ENCODE assay signal across 8 cellular contexts in the genomic region with DNA sequence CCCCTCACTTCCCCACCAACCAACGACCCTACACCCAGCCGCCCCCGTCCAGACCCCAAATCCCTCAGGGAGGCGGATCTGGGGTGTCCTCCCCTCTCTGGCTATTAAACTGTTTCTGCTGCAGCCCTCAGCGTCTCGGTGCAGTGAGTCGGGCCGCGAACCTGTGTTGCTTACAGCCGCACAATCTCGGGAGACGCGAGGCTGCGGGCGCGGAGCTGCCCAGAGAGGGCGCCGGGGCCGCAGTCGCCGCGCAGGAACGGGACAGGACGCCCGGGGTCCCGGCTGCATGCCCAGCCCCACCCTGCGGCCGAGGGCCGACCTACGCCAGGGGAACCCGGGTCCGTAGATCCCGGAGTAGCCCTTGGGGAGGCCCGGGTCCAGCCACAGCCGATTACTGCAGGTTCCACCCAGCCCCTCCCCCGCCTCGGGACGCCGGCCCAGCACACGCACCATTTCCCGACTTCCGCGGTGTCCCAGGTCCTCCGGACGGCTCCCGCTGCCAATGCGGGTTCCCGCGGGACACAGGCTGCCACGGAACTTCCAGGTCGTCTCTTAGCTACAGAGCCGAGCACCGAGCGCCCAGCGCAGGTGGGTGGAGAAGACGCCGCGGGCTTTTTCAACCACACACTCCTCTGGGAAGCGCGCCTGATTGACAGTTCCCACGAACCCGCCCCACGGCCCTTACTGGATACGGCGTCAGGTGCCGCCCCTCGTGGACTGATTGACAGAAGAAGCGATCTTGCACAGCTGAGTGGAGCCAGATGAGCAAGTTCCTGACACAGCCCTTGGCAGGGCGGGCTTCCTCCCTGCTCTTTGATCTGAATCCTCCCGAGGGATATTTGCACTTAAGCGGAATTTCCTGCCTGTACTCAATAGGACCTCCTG. TPM values are rescaled to one million over a fixed set of nuclear protein-coding genes. Genes with fewer than 3 reads are reported as not detected.
DNase-seq lines count a peak whose midpoint lies in the region; ATAC-seq and TF ChIP-seq lines count a peak whose summit lies in the region.

A gene (minus strand): TSS at position 654 of the 885 bp plus-strand sequence. CDS start 201 bp downstream, at position 453.

- peaks cover 0 to 3% (median 2%) of the 10 kb centered on the region in 3 donors for H3K27me3 Mint-ChIP-seq in CD14-positive monocyte (ENCODE audit: low read depth in 3 of 3)
- no peaks in the 10 kb centered on the region for H3K27me3 Mint-ChIP-seq in activated CD4-positive, alpha-beta memory T cell treated with anti-CD3 and anti-CD28 coated beads, Interleukin-2, amount 10 ng/mL, durations not matched to agents 7 days and 5 days

- peak; percentile 84 for DNase-seq in CD14-positive monocyte (ENCODE audit: low spot score)
- DNase-seq in NCI-H774 (lab: John Stamatoyannopoulos, UW): peak; percentile 95
- DNase-seq in activated CD4-positive, alpha-beta memory T cell treated with anti-CD3 and anti-CD28 coated beads, Interleukin-2, amount 10 ng/mL, durations not matched to agents 7 days and 5 days: peak; percentile 88
- peak; percentile 71 for DNase-seq in effector CD4-positive, alpha-beta T cell
- peak; percentile 99 for DNase-seq in lung (ENCODE audit: low spot score)
- DNase-seq in stimulated activated CD4-positive, alpha-beta T cell treated with anti-CD3 and anti-CD28 coated beads, TNF-alpha, amount 100 ng/mL, for 24 hours (ENCODE audit: low read depth in 3 of 3): peak; percentile 79 to 92 (median 80)

- H3K27ac Mint-ChIP-seq in CD14-positive monocyte: peak within 1 kb of the TSS; percentile 80 to 95 (median 91)
- H3K27ac Mint-ChIP-seq in activated CD4-positive, alpha-beta memory T cell treated with anti-CD3 and anti-CD28 coated beads, Interleukin-2, amount 10 ng/mL, durations not matched to agents 7 days and 5 days: peak within 1 kb of the TSS; percentile 68

- H3K9me3 ChIP-seq in lung (ENCODE audit: control insufficient read depth in 2 of 2, insufficient read depth in 1 of 2, low read length in 1 of 2): no peaks in the 10 kb centered on the region

- H3K4me1 ChIP-seq in lung (ENCODE audit: control insufficient read depth in 2 of 2, insufficient read depth in 2 of 2, low read length in 2 of 2): peaks cover 0 to 1% of the 10 kb centered on the region in 2 donors

- CTCF ChIA-PET in activated CD4-positive, alpha-beta memory T cell treated with anti-CD3 and anti-CD28 coated beads, Interleukin-2, amount 10 ng/mL, durations not matched to agents 7 days and 5 days (lab: Charles Lee): interaction anchor here (1.1 to 1.7 kb wide), 2 partner anchors 310 to 476 kb away, joined by 3 to 4 read pairs; a partner anchor contains a TSS

- H3K4me1 Mint-ChIP-seq in CD14-positive monocyte: peaks cover 18% of the 10 kb centered on the region
- H3K4me1 Mint-ChIP-seq in activated CD4-positive, alpha-beta memory T cell treated with anti-CD3 and anti-CD28 coated beads, Interleukin-2, amount 10 ng/mL, durations not matched to agents 7 days and 5 days: peaks cover 16% of the 10 kb centered on the region

- ATAC-seq in GM19395 (IDR thresholded peaks at IDR 0.05; ENCODE audit: unreplicated experiment) (peak; percentile 91), HG03565 (IDR thresholded peaks at IDR 0.05; ENCODE audit: unreplicated experiment) (peak; percentile 88), lung (ENCODE audit: insufficient read depth, low FRiP score) (peak; percentile 96)

- TF ChIP-seq CTCF in CD14-positive monocyte (IDR thresholded peaks at IDR 0.05) (no peak), lung (IDR thresholded peaks at IDR 0.05; ENCODE audit: control extremely low read depth, extremely low read depth) (no peak)

- POLR2A ChIA-PET in activated CD4-positive, alpha-beta memory T cell treated with anti-CD3 and anti-CD28 coated beads, Interleukin-2, amount 10 ng/mL, durations not matched to agents 7 days and 5 days (lab: Charles Lee): interaction anchor here (1.1 to 1.5 kb wide), 2 partner anchors 68 to 95 kb away, joined by 4 read pairs; a partner anchor contains a TSS

- H3K27me3 ChIP-seq in lung (ENCODE audit: control insufficient read depth, insufficient read depth): no peaks in the 10 kb centered on the region

- H3K27ac ChIP-seq in lung (ENCODE audit: low read depth in 1 of 2, low read length in 1 of 2): peak within 1 kb of the TSS; percentile 92 to 96

- H3K36me3 Mint-ChIP-seq in CD14-positive monocyte: peaks cover 5 to 22% of the 10 kb centered on the region in 2 donors
- H3K36me3 Mint-ChIP-seq in activated CD4-positive, alpha-beta memory T cell treated with anti-CD3 and anti-CD28 coated beads, Interleukin-2, amount 10 ng/mL, durations not matched to agents 7 days and 5 days (ENCODE audit: low read depth): peaks cover 35% of the 10 kb centered on the region

- H3K36me3 ChIP-seq in lung (ENCODE audit: control insufficient read depth in 2 of 2, insufficient read depth in 2 of 2, low read length in 2 of 2): no peaks in the 10 kb centered on the region

- WGBS in lung, 2 donors: 0% methylated on average over 56 to 71 of the region's 71 CpGs

- H3K9me3 Mint-ChIP-seq in CD14-positive monocyte: peaks cover 11 to 36% (median 24%) of the 10 kb centered on the region in 7 donors
- H3K9me3 Mint-ChIP-seq in activated CD4-positive, alpha-beta memory T cell treated with anti-CD3 and anti-CD28 coated beads, Interleukin-2, amount 10 ng/mL, durations not matched to agents 7 days and 5 days: peaks cover 20% of the 10 kb centered on the region

- intact Hi-C loops in CD14-positive monocyte (cut with micrococcal nuclease): no loop called here

- peak within 1 kb of the TSS; percentile 81 for H3K4me3 ChIP-seq in lung

- H3K4me3 Mint-ChIP-seq in CD14-positive monocyte: peak within 1 kb of the TSS; percentile 93 to 94
- peak within 1 kb of the TSS; percentile 88 for H3K4me3 Mint-ChIP-seq in activated CD4-positive, alpha-beta memory T cell treated with anti-CD3 and anti-CD28 coated beads, Interleukin-2, amount 10 ng/mL, durations not matched to agents 7 days and 5 days

RNA-seq across cellular contexts. Expression of the gene that starts here (rescaled TPM):
- polyA plus RNA-seq in CD14-positive monocyte (1 to 10 TPM; 3.2 to 3.4 TPM), lung (1 to 10 TPM; 3.6 to 6.2 TPM)
- 1 to 10 TPM; 4.7 TPM for total RNA-seq in activated CD4-positive, alpha-beta memory T cell treated with anti-CD3 and anti-CD28 coated beads, Interleukin-2, amount 10 ng/mL, durations not matched to agents 7 days and 5 days
- total RNA-seq in lung: 1 to 10 TPM; 5.4 to 9.8 TPM

Comparison
In these comparisons a context has a peak if more than half of its experiments do, and no peak if none do; other contexts are left out.
1. Peak in every context shown above with its lines: DNase-seq, ATAC-seq, H3K4me3 ChIP-seq and H3K27ac ChIP-seq.